ENCODE assay signal across 14 cellular contexts in the genomic region with DNA sequence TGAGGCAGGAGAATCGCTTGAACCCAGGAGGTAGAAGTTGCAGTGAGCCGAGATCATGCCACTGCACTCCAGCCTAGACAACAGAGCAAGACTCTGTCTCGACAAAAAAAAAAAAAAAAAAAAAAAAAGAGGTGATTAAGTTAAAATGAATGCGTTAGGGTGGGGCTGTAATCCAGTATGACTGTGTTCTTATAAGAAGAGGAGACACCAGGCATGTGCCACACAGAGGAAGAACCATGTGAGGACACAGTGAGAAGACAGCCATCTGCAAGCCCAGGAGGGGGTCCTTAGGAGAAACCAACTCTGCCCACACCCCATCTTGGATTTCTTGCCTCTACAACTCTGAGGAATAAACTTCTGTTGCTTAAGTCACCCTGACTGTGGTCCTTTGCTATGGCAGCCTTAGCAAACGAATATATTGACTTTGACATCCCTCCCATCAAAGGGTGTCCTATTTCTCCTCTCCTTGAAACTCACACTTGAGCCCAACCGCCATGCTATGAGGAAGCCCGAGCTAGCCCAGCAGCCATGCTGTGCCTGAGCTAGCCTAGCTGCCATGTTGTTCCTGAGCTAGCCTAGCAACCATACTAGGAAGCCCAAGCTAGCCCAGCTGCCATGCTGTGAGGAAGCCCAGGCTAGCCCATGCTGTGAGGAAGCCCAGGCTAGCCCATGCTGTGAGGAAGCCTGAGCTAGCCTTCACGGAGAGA. TPM values are rescaled to one million over a fixed set of nuclear protein-coding genes. Genes with fewer than 3 reads are reported as not detected.
A peak's percentile ranks its signal among the peaks of the same experiment; 100 is the strongest.
DNase-seq lines count a peak whose midpoint lies in the region; ATAC-seq and TF ChIP-seq lines count a peak whose summit lies in the region.
"Had no signal": no experiment of that assay in that cellular context is flagged by ENCODE, and none has a peak within 500 bp of the region (broad histone marks: within the 10 kb centered on the region; RNA-seq: fewer than 3 reads in every experiment).

No MANE protein-coding gene starts in this region.

- H3K4me3 ChIP-seq in choroid plexus epithelial cell (ENCODE audit: low read depth, low read length): no peak overlapping the region
- H3K4me3 ChIP-seq in retinal pigment epithelial cell (ENCODE audit: low read length): no peak overlapping the region
- H3K4me3 ChIP-seq: dorsolateral prefrontal cortex, gastrocnemius medialis, spleen, thoracic aorta had no signal

- ATAC-seq in left ventricle myocardium superior: no peak
- ATAC-seq: gastrocnemius medialis had no signal

- intact Hi-C loops in left ventricle myocardium superior (cut with micrococcal nuclease): no loop called here

- DNase-seq in DMS53 (lab: John Stamatoyannopoulos, UW) (peak; percentile 15), DMS53 treated with DMSO at 0.1 percent for 48 hours (lab: John Stamatoyannopoulos, UW; ENCODE audit: unreplicated experiment) (no peak), NCI-H2171 treated with DMSO at 0.1 percent for 48 hours (lab: John Stamatoyannopoulos, UW) (peak; percentile 67), choroid plexus epithelial cell (ENCODE audit: low read depth) (peak; percentile 27), retinal pigment epithelial cell (ENCODE audit: low read depth) (peak; percentile 14), NCI-H1105 treated with DMSO at 0.1 percent for 48 hours (lab: John Stamatoyannopoulos, UW) (no peak), left ventricle myocardium superior (no peak)
- DNase-seq in activated T-cell treated with anti-CD3 and anti-CD28 coated beads, Interleukin-2, amount 50 U/mL, for 1 hour: no peak
- DNase-seq: dorsolateral prefrontal cortex, gastrocnemius medialis, MM.1S, NCI-H2107, spleen had no signal

- TF ChIP-seq CTCF in choroid plexus epithelial cell (conservative IDR thresholded peaks at IDR 0.05; ENCODE audit: low read depth, low read length) (no peak), retinal pigment epithelial cell (conservative IDR thresholded peaks at IDR 0.05; ENCODE audit: low read depth, low read length) (no peak)

RNA-seq across cellular contexts. Expression of a gene that starts 15.8 kb away (rescaled TPM):
- 9.4 TPM for total RNA-seq in left ventricle myocardium superior

RNA-seq across cellular contexts. Expression of a gene that starts 41.4 kb away (rescaled TPM):
- total RNA-seq in left ventricle myocardium superior: 3.2 TPM

Comparison
In these comparisons a context has a peak if more than half of its experiments do, and no peak if none do; other contexts are left out.
1. DNase-seq: peak in DMS53 (single experiment), NCI-H2171 treated with DMSO at 0.1 percent for 48 hours (single experiment), choroid plexus epithelial cell (single experiment) and retinal pigment epithelial cell (single experiment); none in DMS53 treated with DMSO at 0.1 percent for 48 hours (single experiment), activated T-cell treated with anti-CD3 and anti-CD28 coated beads, Interleukin-2, amount 50 U/mL, for 1 hour (single experiment), NCI-H1105 treated with DMSO at 0.1 percent for 48 hours (single experiment) and left ventricle myocardium superior (single experiment).